ENCODE assay signal across 30 cellular contexts in the genomic region with DNA sequence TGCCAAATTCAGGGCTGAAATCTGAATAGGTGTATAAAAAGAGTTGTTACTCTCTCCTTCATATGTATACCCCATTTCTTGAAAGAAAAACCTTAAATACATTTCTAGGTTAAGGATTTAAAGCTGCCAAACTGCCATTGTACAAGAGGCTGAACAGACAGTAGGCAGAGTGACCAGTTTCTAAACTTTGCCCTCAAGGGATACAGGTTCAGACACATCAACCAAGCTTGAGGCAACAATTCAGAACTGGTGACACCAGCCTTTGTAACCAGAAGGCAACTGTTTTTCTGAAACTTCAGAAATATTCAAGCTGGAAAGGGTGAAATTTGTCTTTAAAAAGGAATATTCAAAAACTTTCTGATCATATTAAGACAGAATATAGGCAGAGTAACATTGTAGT.
"Had no signal": no experiment of that assay in that cellular context is flagged by ENCODE, and none has a peak within 500 bp of the region (broad histone marks: within the 10 kb centered on the region; RNA-seq: fewer than 3 reads in every experiment).

No MANE protein-coding gene starts in this region.

- H3K36me3 ChIP-seq: brain microvascular endothelial cell, WERI-Rb-1 had no signal

- H3K4me3 Mint-ChIP-seq: activated CD4-positive, alpha-beta memory T cell treated with anti-CD3 and anti-CD28 coated beads, Interleukin-2, amount 10 ng/mL, durations not matched to agents 7 days and 5 days; activated CD8-positive, alpha-beta memory T cell treated with anti-CD3 and anti-CD28 coated beads, Interleukin-2, amount 10 ng/mL, durations not matched to agents 7 days and 5 days; activated naive CD4-positive, alpha-beta T cell treated with anti-CD3 and anti-CD28 coated beads, Interleukin-2, amount 10 ng/mL, durations not matched to agents 7 days and 5 days; activated naive CD8-positive, alpha-beta T cell; activated naive CD8-positive, alpha-beta T cell treated with anti-CD3 and anti-CD28 coated beads, Interleukin-2, amount 50 U/mL, for 24 hours had no signal

- H3K4me1 Mint-ChIP-seq: activated CD4-positive, alpha-beta memory T cell treated with anti-CD3 and anti-CD28 coated beads, Interleukin-2, amount 10 ng/mL, durations not matched to agents 7 days and 5 days; activated CD8-positive, alpha-beta memory T cell treated with anti-CD3 and anti-CD28 coated beads, Interleukin-2, amount 10 ng/mL, durations not matched to agents 7 days and 5 days; activated naive CD4-positive, alpha-beta T cell treated with anti-CD3 and anti-CD28 coated beads, Interleukin-2, amount 10 ng/mL, durations not matched to agents 7 days and 5 days; activated naive CD8-positive, alpha-beta T cell treated with anti-CD3 and anti-CD28 coated beads, Interleukin-2, amount 50 U/mL, for 24 hours had no signal

- H3K4me1 ChIP-seq: Peyer's patch had no signal

- DNase-seq: activated CD4-positive, alpha-beta memory T cell treated with anti-CD3 and anti-CD28 coated beads, Interleukin-2, amount 10 ng/mL, durations not matched to agents 7 days and 5 days; activated CD4-positive, alpha-beta T cell treated with anti-CD3 and anti-CD28 coated beads for 1 hour; activated CD4-positive, alpha-beta T cell treated with anti-CD3 and anti-CD28 coated beads for 48 hours; activated CD4-positive, CD25-positive, alpha-beta regulatory T cell; activated CD8-positive, alpha-beta memory T cell treated with anti-CD3 and anti-CD28 coated beads for 24 hours; activated CD8-positive, alpha-beta memory T cell treated with anti-CD3 and anti-CD28 coated beads, Interleukin-2, amount 10 ng/mL, durations not matched to agents 7 days and 5 days; activated CD8-positive, alpha-beta memory T cell treated with anti-CD3 and anti-CD28 coated beads, Interleukin-2, amount 50 U/mL, for 48 hours; activated effector memory CD4-positive, alpha-beta T cell treated with Interleukin-2 at 50 U/mL for 16 hours; activated naive CD4-positive, alpha-beta T cell treated with anti-CD3 and anti-CD28 coated beads, Interleukin-2, amount 10 ng/mL, durations not matched to agents 7 days and 5 days; activated naive CD8-positive, alpha-beta T cell treated with anti-CD3 and anti-CD28 coated beads, Interleukin-2, amount 50 U/mL, for 24 hours; activated T-cell treated with anti-CD3 and anti-CD28 coated beads, Interleukin-2, amount 50 U/mL, for 48 hours; amniotic stem cell; aorta; brain microvascular endothelial cell; NCI-H1105; NCI-H1436; NCI-H1694; NCI-H1930; NCI-H2081 treated with DMSO at 0.1 percent for 48 hours; NCI-H226; NCI-H446 treated with DMSO at 0.1 percent for 48 hours; NCI-H524 treated with DMSO at 0.1 percent for 48 hours; PC-3; Peyer's patch; Right ventricle myocardium superior; RPMI8226; T1000; WERI-Rb-1 had no signal

- H3K27me3 Mint-ChIP-seq: activated CD4-positive, alpha-beta memory T cell treated with anti-CD3 and anti-CD28 coated beads, Interleukin-2, amount 10 ng/mL, durations not matched to agents 7 days and 5 days; activated CD8-positive, alpha-beta memory T cell treated with anti-CD3 and anti-CD28 coated beads, Interleukin-2, amount 10 ng/mL, durations not matched to agents 7 days and 5 days; activated naive CD4-positive, alpha-beta T cell treated with anti-CD3 and anti-CD28 coated beads, Interleukin-2, amount 10 ng/mL, durations not matched to agents 7 days and 5 days; activated naive CD8-positive, alpha-beta T cell; activated naive CD8-positive, alpha-beta T cell treated with anti-CD3 and anti-CD28 coated beads, Interleukin-2, amount 50 U/mL, for 24 hours had no signal

- H3K4me3 ChIP-seq: Peyer's patch had no signal

- H3K27ac Mint-ChIP-seq: activated CD4-positive, alpha-beta memory T cell treated with anti-CD3 and anti-CD28 coated beads, Interleukin-2, amount 10 ng/mL, durations not matched to agents 7 days and 5 days; activated CD8-positive, alpha-beta memory T cell treated with anti-CD3 and anti-CD28 coated beads, Interleukin-2, amount 10 ng/mL, durations not matched to agents 7 days and 5 days; activated naive CD4-positive, alpha-beta T cell treated with anti-CD3 and anti-CD28 coated beads, Interleukin-2, amount 10 ng/mL, durations not matched to agents 7 days and 5 days; activated naive CD8-positive, alpha-beta T cell; activated naive CD8-positive, alpha-beta T cell treated with anti-CD3 and anti-CD28 coated beads, Interleukin-2, amount 50 U/mL, for 24 hours had no signal

- H3K9ac ChIP-seq: KMS-11 had no signal

- H3K27ac ChIP-seq: brain microvascular endothelial cell, KMS-11, Peyer's patch, WERI-Rb-1 had no signal

- H3K9me3 ChIP-seq: Peyer's patch had no signal

- H3K4me2 ChIP-seq: KMS-11 had no signal

- H3K9me3 Mint-ChIP-seq: activated CD4-positive, alpha-beta memory T cell treated with anti-CD3 and anti-CD28 coated beads, Interleukin-2, amount 10 ng/mL, durations not matched to agents 7 days and 5 days; activated naive CD4-positive, alpha-beta T cell treated with anti-CD3 and anti-CD28 coated beads, Interleukin-2, amount 10 ng/mL, durations not matched to agents 7 days and 5 days; activated naive CD8-positive, alpha-beta T cell treated with anti-CD3 and anti-CD28 coated beads, Interleukin-2, amount 50 U/mL, for 24 hours had no signal

- H3K27me3 ChIP-seq: brain microvascular endothelial cell, Peyer's patch had no signal
